In genomic region chr16:4169415-4169814, GRCh38 we compare ENCODE assay signal across 28 cellular contexts.
"Had no signal": no experiment of that assay in that cellular context is flagged by ENCODE, and none has a peak within 500 bp of the region (broad histone marks: within the 10 kb centered on the region; RNA-seq: fewer than 3 reads in every experiment).

No MANE protein-coding gene starts in this region.

- H3K27me3 ChIP-seq: left lung, neutrophil, sigmoid colon, spleen, suprapubic skin, tibial artery, upper lobe of right lung had no signal

- H3K27me3 Mint-ChIP-seq: stimulated activated naive CD8-positive, alpha-beta T cell treated with anti-CD3 and anti-CD28 coated beads, Interleukin-15, Interleukin-2, amounts not matched to agents 100 ng/mL and 50 ng/mL, for 24 hours had no signal

- H3K36me3 Mint-ChIP-seq: naive thymus-derived CD8-positive, alpha-beta T cell; stimulated activated effector memory CD8-positive, alpha-beta T cell treated with anti-CD3 and anti-CD28 coated beads, Interleukin-12 subunit alpha, Interleukin-12 subunit beta, amount 100 ng/mL, for 72 hours had no signal

- DNase-seq: hippocampal formation; kidney; left colon; left lung; lower lobe of right lung; mammary epithelial cell; mesenchymal stem cell; naive thymus-derived CD8-positive, alpha-beta T cell; occipital lobe; retina; right cardiac atrium; sigmoid colon; small intestine; spleen; stimulated activated CD4-positive, alpha-beta T cell treated with anti-CD3 and anti-CD28 coated beads, Interleukin-4, amount 100 ng/mL, for 24 hours; stimulated activated naive CD4-positive, alpha-beta T cell; tibial artery; trophoblast cell; upper lobe of right lung had no signal

- H3K36me3 ChIP-seq: left lung, lower lobe of right lung, neutrophil, prostate gland, sigmoid colon, spleen, suprapubic skin, thoracic aorta, tibial artery, upper lobe of right lung had no signal

- ATAC-seq: left colon; left lung; naive thymus-derived CD8-positive, alpha-beta T cell; right cardiac atrium; stimulated activated effector memory CD8-positive, alpha-beta T cell treated with anti-CD3 and anti-CD28 coated beads, Interleukin-12 subunit alpha, Interleukin-12 subunit beta, amount 100 ng/mL, for 72 hours had no signal

- H3K4me1 Mint-ChIP-seq: neural crest cell; stimulated activated effector memory CD8-positive, alpha-beta T cell treated with anti-CD3 and anti-CD28 coated beads, Interleukin-12 subunit alpha, Interleukin-12 subunit beta, amount 100 ng/mL, for 72 hours had no signal

- H3K9me3 ChIP-seq: left lung, lower lobe of right lung, neutrophil, prostate gland, sigmoid colon, spleen, suprapubic skin, thoracic aorta, tibial artery, upper lobe of right lung had no signal

- H3K27ac ChIP-seq: left lung, lower lobe of right lung, neutrophil, prostate gland, sigmoid colon, spleen, suprapubic skin, thoracic aorta, tibial artery, upper lobe of right lung had no signal

- H3K4me3 Mint-ChIP-seq: naive thymus-derived CD8-positive, alpha-beta T cell; nephron; neural crest cell; stimulated activated effector memory CD8-positive, alpha-beta T cell treated with anti-CD3 and anti-CD28 coated beads, Interleukin-12 subunit alpha, Interleukin-12 subunit beta, amount 100 ng/mL, for 72 hours; stimulated activated naive CD8-positive, alpha-beta T cell treated with anti-CD3 and anti-CD28 coated beads, Interleukin-15, Interleukin-2, amounts not matched to agents 100 ng/mL and 50 ng/mL, for 24 hours had no signal

- H3K4me1 ChIP-seq: left lung, lower lobe of right lung, prostate gland, sigmoid colon, spleen, tibial artery, upper lobe of right lung had no signal

- H3K27ac Mint-ChIP-seq: naive thymus-derived CD8-positive, alpha-beta T cell; nephron; stimulated activated effector memory CD8-positive, alpha-beta T cell treated with anti-CD3 and anti-CD28 coated beads, Interleukin-12 subunit alpha, Interleukin-12 subunit beta, amount 100 ng/mL, for 72 hours; stimulated activated naive CD8-positive, alpha-beta T cell treated with anti-CD3 and anti-CD28 coated beads, Interleukin-15, Interleukin-2, amounts not matched to agents 100 ng/mL and 50 ng/mL, for 24 hours had no signal

- H3K9me3 Mint-ChIP-seq: naive thymus-derived CD8-positive, alpha-beta T cell; nephron; neural crest cell; stimulated activated effector memory CD8-positive, alpha-beta T cell treated with anti-CD3 and anti-CD28 coated beads, Interleukin-12 subunit alpha, Interleukin-12 subunit beta, amount 100 ng/mL, for 72 hours; stimulated activated naive CD8-positive, alpha-beta T cell treated with anti-CD3 and anti-CD28 coated beads, Interleukin-15, Interleukin-2, amounts not matched to agents 100 ng/mL and 50 ng/mL, for 24 hours had no signal

- FAIRE-seq: kidney, small intestine, urothelium cell line had no signal

- H3K4me3 ChIP-seq: left lung, lower lobe of right lung, prostate gland, sigmoid colon, spleen, suprapubic skin, thoracic aorta, tibial artery, upper lobe of right lung had no signal
